In the genomic region with DNA sequence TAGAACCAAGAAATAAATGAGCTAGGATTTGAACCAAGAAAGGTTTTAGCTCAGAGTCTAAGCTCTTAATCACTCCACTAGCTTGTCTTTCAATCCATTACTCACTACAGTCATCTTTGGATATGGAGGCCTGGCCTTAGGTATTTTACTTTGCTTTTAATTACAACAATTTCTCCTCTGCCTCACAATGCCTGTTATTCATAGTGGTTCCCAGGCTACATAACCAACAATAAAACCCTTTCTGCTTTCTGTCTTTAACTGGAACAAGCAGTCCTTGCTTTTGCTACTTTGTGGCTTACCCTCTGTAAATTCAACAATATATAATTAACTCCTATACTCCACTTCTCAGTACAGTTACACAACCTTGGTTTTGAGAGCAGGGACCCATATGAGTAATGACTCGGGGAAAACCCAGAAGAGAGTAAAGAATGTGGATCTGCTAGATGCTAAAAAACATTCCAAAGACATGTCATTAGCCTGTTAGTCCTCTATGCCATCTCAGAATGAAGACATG, we compare ENCODE assay signal across 7 cellular contexts.
DNase-seq lines count a peak whose midpoint lies in the region; ATAC-seq, FAIRE-seq and TF ChIP-seq lines count a peak whose summit lies in the region.

No MANE protein-coding gene starts in this region.

- TF ChIP-seq CTCF in HepG2 (CRISPR knock-in tag; IDR thresholded peaks at IDR 0.05) = no peak

- no peak overlapping the region for H3K4me2 ChIP-seq in HepG2 (ENCODE audit: low read depth, low read length)

- ATAC-seq in GM18907 (IDR thresholded peaks at IDR 0.05; ENCODE audit: unreplicated experiment) = peak; percentile 97
- ATAC-seq in HG02885 (IDR thresholded peaks at IDR 0.05; ENCODE audit: poor library complexity, unreplicated experiment) = peak; percentile 77
- no peak for ATAC-seq in HepG2
- ATAC-seq in Right ventricle myocardium inferior = no peak

- TF ChIP-seq RAD21 in HepG2 (CRISPR knock-in tag; IDR thresholded peaks at IDR 0.05) = no peak

- H3K9ac ChIP-seq in HepG2 (ENCODE audit: insufficient read depth, low read depth, low read length) = no peak overlapping the region

- TF ChIP-seq POLR2A in HepG2 (IDR thresholded peaks at IDR 0.05; ENCODE audit: insufficient read depth in 1 of 2, low read depth in 2 of 2, low read length in 2 of 2) = no peak

- peaks cover 16% of the 10 kb centered on the region for H3K27me3 Mint-ChIP-seq in T-helper 1 cell treated with Interleukin-12 subunit alpha and Interleukin-12 subunit beta and Interleukin-4 antibody, amounts not matched to agents 30 μg/mL and 1 μg/mL, for 36 hours (ENCODE audit: low read depth)

- WGBS in HepG2 (ENCODE audit: low lambda C conversion rate) = 85% methylated on average over 1 of the region's 1 CpG

- no peaks in the 10 kb centered on the region for H3K4me1 ChIP-seq in HepG2 (ENCODE audit: insufficient read depth, low read length)

- no peaks in the 10 kb centered on the region for H3K9me3 Mint-ChIP-seq in T-helper 1 cell treated with Interleukin-12 subunit alpha and Interleukin-12 subunit beta and Interleukin-4 antibody, amounts not matched to agents 30 μg/mL and 1 μg/mL, for 36 hours

- no peaks in the 10 kb centered on the region for H3K27me3 ChIP-seq in HepG2 (ENCODE audit: control insufficient read depth in 1 of 2, insufficient read depth in 2 of 2, low read length in 2 of 2)

- no peak overlapping the region for H3K27ac ChIP-seq in HepG2 (ENCODE audit: extremely low read length, insufficient read depth, low read length)

- H3K79me2 ChIP-seq in HepG2 (ENCODE audit: insufficient read depth, low read length) = no peaks in the 10 kb centered on the region

- no peak for TF ChIP-seq EP300 in HepG2 (IDR thresholded peaks at IDR 0.05; ENCODE audit: low read depth in 2 of 2, low read length in 2 of 2)
- no peak for TF ChIP-seq EP300 in HepG2 (CRISPR knock-in tag; IDR thresholded peaks at IDR 0.05; ENCODE audit: borderline replicate concordance)

- H3K4me3 Mint-ChIP-seq in T-helper 1 cell treated with Interleukin-12 subunit alpha and Interleukin-12 subunit beta and Interleukin-4 antibody, amounts not matched to agents 30 μg/mL and 1 μg/mL, for 36 hours = peak overlapping the region; percentile 12

- H3K4me3 ChIP-seq in HepG2 (replicated peaks in 1 of 3; ENCODE audit: insufficient read depth in 1 of 3, low read depth in 2 of 3, low read length in 3 of 3) = no peak overlapping the region

- intact Hi-C loops in HepG2 (cut with micrococcal nuclease; ENCODE audit: unreplicated experiment) (no loop called here), Right ventricle myocardium inferior (cut with DNase I) (loop anchor here (5.0 kb wide), 1 partner anchor 85 kb away; no protein-coding TSS in a partner anchor)

- H3K27ac Mint-ChIP-seq in T-helper 1 cell treated with Interleukin-12 subunit alpha and Interleukin-12 subunit beta and Interleukin-4 antibody, amounts not matched to agents 30 μg/mL and 1 μg/mL, for 36 hours = no peak overlapping the region

- BruUV-seq in HepG2 (replicated peaks; lab: Mats Ljungman, UMichigan) = no TSS peak

- H4K20me1 ChIP-seq in HepG2 (ENCODE audit: insufficient read depth, low read length) = peaks cover 13% of the 10 kb centered on the region; the same call in 1 of the 2 replicates

- CTCF ChIA-PET in HepG2 (lab: Yijun Ruan, JAX; ENCODE audit: low intra/inter-chr PET ratio, low total read pairs) = no interaction called here

- FAIRE-seq in HepG2 (lab: Jason Lieb, UNC) = no peak

- in situ Hi-C loops in HepG2 (cut with HindIII; ENCODE audit: extremely low pct_ligation_motif_present, low pct_unique_long_range_greater_than_20kb) = loop anchor here (5.0 kb wide), 1 partner anchor 85 kb away; no protein-coding TSS in a partner anchor

- H3K9me3 ChIP-seq in HepG2 (ENCODE audit: low read length) = no peaks in the 10 kb centered on the region

- peaks cover 18% of the 10 kb centered on the region for H3K4me1 Mint-ChIP-seq in T-helper 1 cell treated with Interleukin-12 subunit alpha and Interleukin-12 subunit beta and Interleukin-4 antibody, amounts not matched to agents 30 μg/mL and 1 μg/mL, for 36 hours (ENCODE audit: low read depth)

- H3K36me3 ChIP-seq in HepG2 (replicated peaks in 1 of 2; ENCODE audit: control insufficient read depth in 1 of 2, insufficient read depth in 2 of 2, low read length in 2 of 2) = peaks cover 5 to 16% of the 10 kb centered on the region in 2 experiments

- peaks cover 19% of the 10 kb centered on the region for H3K36me3 Mint-ChIP-seq in T-helper 1 cell treated with Interleukin-12 subunit alpha and Interleukin-12 subunit beta and Interleukin-4 antibody, amounts not matched to agents 30 μg/mL and 1 μg/mL, for 36 hours (ENCODE audit: low read depth)

- peak; percentile 9 for DNase-seq in HepG2 (ENCODE audit: low spot score)
- DNase-seq in Right ventricle myocardium inferior (ENCODE audit: missing footprints) = no peak
- no peak for DNase-seq in stimulated activated CD4-positive, alpha-beta T cell treated with anti-CD3 and anti-CD28 coated beads, Interleukin-2, amount 100 ng/mL, for 48 hours
- no peak for DNase-seq in RPMI8226

- POLR2A ChIA-PET in HepG2 (lab: Yijun Ruan, JAX) = no interaction called here

- no peak overlapping the region for H2AFZ ChIP-seq in HepG2 (ENCODE audit: low read length)

TF ChIP-seq in HepG2, 621 proteins besides CTCF, POLR2A, EP300 and RAD21:
- no peak for TF ChIP-seq EZH2 (conservative IDR thresholded peaks at IDR 0.05; ENCODE audit: low read depth, low read length)
- TF ChIP-seq MAFK (conservative IDR thresholded peaks at IDR 0.05 in 1 of 2, IDR thresholded peaks at IDR 0.05 in 1 of 2; ENCODE audit: low read length in 2 of 2) = no peak

Comparison
In these comparisons a context has a peak if more than half of its experiments do, and no peak if none do; other contexts are left out.
1. ATAC-seq: peak in GM18907 (single experiment) and HG02885 (single experiment); none in HepG2 (single experiment) and Right ventricle myocardium inferior (single experiment).